In genomic region chrX:49269010-49269767, GRCh38 we compare ENCODE assay signal across 8 cellular contexts. TPM values are rescaled to one million over a fixed set of nuclear protein-coding genes. Genes with fewer than 3 reads are reported as not detected.
DNase-seq lines count a peak whose midpoint lies in the region; ATAC-seq, FAIRE-seq and TF ChIP-seq lines count a peak whose summit lies in the region.

No MANE protein-coding gene starts in this region.

- H3K36me3 ChIP-seq in small intestine (ENCODE audit: control insufficient read depth in 2 of 2, insufficient read depth in 2 of 2, low read length in 2 of 2): no peaks in the 10 kb centered on the region

- no peak for FAIRE-seq in small intestine (lab: Jason Lieb, UNC)

- peak; percentile 72 for TF ChIP-seq POLR2A in GM18951 (IDR thresholded peaks at IDR 0.05; ENCODE audit: extremely low read depth, insufficient read depth, insufficient read length)

- H3K27ac Mint-ChIP-seq in WTC11: peak overlapping the region; percentile 100

- H3K9me3 Mint-ChIP-seq in WTC11: no peaks in the 10 kb centered on the region

- ATAC-seq in HG03175 (IDR thresholded peaks at IDR 0.05; ENCODE audit: unreplicated experiment) (peak; percentile 90), WTC11 (peak; percentile 89)

- H3K27ac ChIP-seq in small intestine (ENCODE audit: low read depth in 1 of 2, low read length in 1 of 2): peak overlapping the region; percentile 85 to 98

- no peaks in the 10 kb centered on the region for H3K27me3 ChIP-seq in small intestine (ENCODE audit: control insufficient read depth in 2 of 2, insufficient read depth in 2 of 2, low read length in 2 of 2)

- CTCF ChIA-PET in WTC11 (lab: Charles Lee): interaction anchor here (0.6 to 1.3 kb wide), 10 partner anchors 12 to 127 kb away, joined by 3 to 13 read pairs (median 4); no protein-coding TSS in a partner anchor

- H3K36me3 Mint-ChIP-seq in WTC11: peaks cover 8% of the 10 kb centered on the region; the same call in 1 of the 2 replicates

- DNase-seq in AG08396 (ENCODE audit: low spot score): peak; percentile 93
- peak; percentile 99 for DNase-seq in NCI-H2227 treated with DMSO at 0.1 percent for 48 hours (lab: John Stamatoyannopoulos, UW)
- peak; percentile 89 for DNase-seq in WTC11 (ENCODE audit: low spot score)
- peak; percentile 97 to 99 for DNase-seq in cardiac fibroblast (ENCODE audit: low read depth in 2 of 2)
- DNase-seq in iPS-NIHi7 (ENCODE audit: extremely low spot score): peak; percentile 90
- DNase-seq in small intestine: peak; percentile 97

- H3K4me3 ChIP-seq in cardiac fibroblast (replicated peaks in 1 of 2; ENCODE audit: low read depth in 2 of 2, low read length in 2 of 2) (peak overlapping the region; percentile 60 to 66), small intestine (ENCODE audit: low read depth in 1 of 2, low read length in 2 of 2) (peak overlapping the region; percentile 48 to 65)

- POLR2A ChIA-PET in WTC11 (lab: Charles Lee): interaction anchor here (0.6 to 1.4 kb wide), 6 partner anchors 39 to 593 kb away, joined by 3 to 5 read pairs (median 4); no protein-coding TSS in a partner anchor

- 0 to 36% (median 10%) methylated on average over 44 to 45 of the region's 45 CpGs for WGBS in small intestine, 3 donors

- peaks cover 0 to 5% of the 10 kb centered on the region in 2 donors for H3K4me1 ChIP-seq in small intestine (ENCODE audit: control insufficient read depth in 2 of 2, insufficient read depth in 1 of 2, low read depth in 1 of 2, low read length in 1 of 2)

- in situ Hi-C loops in GM18951 (cut with MboI; ENCODE audit: low sequenced_read_pairs, unreplicated experiment): no loop called here

- H3K4me3 Mint-ChIP-seq in WTC11: peak overlapping the region; percentile 95

- no peak for TF ChIP-seq CTCF in WTC11 (IDR thresholded peaks at IDR 0.05)
- no peak for TF ChIP-seq CTCF in cardiac fibroblast (IDR thresholded peaks at IDR 0.05; ENCODE audit: low read depth, low read length)

- H3K9me3 ChIP-seq in small intestine (ENCODE audit: control insufficient read depth, low read depth): no peaks in the 10 kb centered on the region

- H3K27me3 Mint-ChIP-seq in WTC11 (ENCODE audit: low read depth): no peaks in the 10 kb centered on the region

- H3K4me1 Mint-ChIP-seq in WTC11: peaks cover 22% of the 10 kb centered on the region

TF ChIP-seq in WTC11, 78 proteins besides CTCF, POLR2A, EP300 and RAD21:
- no peak for TF ChIP-seq KAT7 (CRISPR knock-in tag; IDR thresholded peaks at IDR 0.05; ENCODE audit: borderline replicate concordance)
- no peak for TF ChIP-seq FOXJ3 (CRISPR knock-in tag; IDR thresholded peaks at IDR 0.05; ENCODE audit: borderline replicate concordance)
- TF ChIP-seq SP1 (CRISPR knock-in tag; conservative IDR thresholded peaks at IDR 0.05): peak; percentile 45
- peak; percentile 81 for TF ChIP-seq NFYB (CRISPR knock-in tag; conservative IDR thresholded peaks at IDR 0.05; ENCODE audit: low read depth)
- no peak for TF ChIP-seq ATF3 (CRISPR knock-in tag; conservative IDR thresholded peaks at IDR 0.05)
- TF ChIP-seq ZNF232 (CRISPR knock-in tag; IDR thresholded peaks at IDR 0.05): no peak
- peak; percentile 61; the same call in 1 of the 2 replicates for TF ChIP-seq CREM (CRISPR knock-in tag; IDR thresholded peaks at IDR 0.05)
- TF ChIP-seq AR (CRISPR knock-in tag; IDR thresholded peaks at IDR 0.05): no peak

RNA-seq across cellular contexts. Expression of gene PPP1R3F, which starts 0.4 kb away (rescaled TPM):
- 7.0 to 14.1 TPM (median 11.3 TPM) in 3 replicates for total RNA-seq in WTC11 (2021)
- polyA plus RNA-seq in small intestine: 1 to 10 TPM in 2 of 3 donors, under 1 TPM in 1; 0.67 to 3.4 (median 2.7) TPM

RNA-seq across cellular contexts. Expression of gene FOXP3, which starts 4.7 kb away (rescaled TPM):
- 0.39 to 0.42 TPM (median 0.39 TPM) in 3 replicates for total RNA-seq in WTC11 (2021)
- under 1 TPM in 1 of 3 donors, not detected in 2; 0.31 TPM for polyA plus RNA-seq in small intestine

RNA-seq across cellular contexts. Expression of gene CCDC22, which starts 33.9 kb away (rescaled TPM):
- 10.2 to 13.4 TPM (median 13.2 TPM) in 3 replicates for total RNA-seq in WTC11 (2021)
- 10 to 100 TPM; 11.1 to 12.9 (median 11.9) TPM for polyA plus RNA-seq in small intestine

RNA-seq across cellular contexts. Expression of gene GAGE10, which starts 34.3 kb away (rescaled TPM):
- total RNA-seq in WTC11 (2021): not detected in 3 replicates
- not detected for polyA plus RNA-seq in small intestine

RNA-seq across cellular contexts. Expression of gene CACNA1F, which starts 36.0 kb away (rescaled TPM):
- total RNA-seq in WTC11 (2021): 1.6 to 2.7 TPM (median 1.8 TPM) in 3 replicates
- under 1 TPM; 0.22 to 0.34 (median 0.27) TPM for polyA plus RNA-seq in small intestine

Comparison
In these comparisons a context has a peak if more than half of its experiments do, and no peak if none do; other contexts are left out.
1. Peak in every context shown above with its lines: DNase-seq, ATAC-seq, H3K4me3 ChIP-seq and H3K27ac ChIP-seq.